8 cellular contexts compared by ENCODE assay signal in genomic region chr10:102596506-102596971, GRCh38. TPM values are rescaled to one million over a fixed set of nuclear protein-coding genes. Genes with fewer than 3 reads are reported as not detected.
DNase-seq lines count a peak whose midpoint lies in the region; ATAC-seq, FAIRE-seq and TF ChIP-seq lines count a peak whose summit lies in the region.

No MANE protein-coding gene starts in this region.

- H3K36me3 Mint-ChIP-seq in activated CD8-positive, alpha-beta T cell treated with anti-CD3 and anti-CD28 coated beads for 36 hours (ENCODE audit: low read depth) = peaks cover 5% of the 10 kb centered on the region

- no peaks in the 10 kb centered on the region for H3K9me3 Mint-ChIP-seq in activated CD8-positive, alpha-beta T cell treated with anti-CD3 and anti-CD28 coated beads for 36 hours

- peak; percentile 84 for ATAC-seq in activated CD8-positive, alpha-beta T cell treated with anti-CD3 and anti-CD28 coated beads for 36 hours
- ATAC-seq in heart right ventricle = peak; percentile 39 to 79 (median 56)
- ATAC-seq in psoas muscle = peak; percentile 74 to 86 (median 80)
- ATAC-seq in HG03025 (IDR thresholded peaks at IDR 0.05; ENCODE audit: low FRiP score, unreplicated experiment) = no peak

- H3K9me3 ChIP-seq in BE2C = no peaks in the 10 kb centered on the region
- no peaks in the 10 kb centered on the region for H3K9me3 ChIP-seq in heart right ventricle
- no peaks in the 10 kb centered on the region for H3K9me3 ChIP-seq in psoas muscle

- H3K27me3 ChIP-seq in BE2C = no peaks in the 10 kb centered on the region
- no peaks in the 10 kb centered on the region for H3K27me3 ChIP-seq in heart right ventricle
- H3K27me3 ChIP-seq in psoas muscle (ENCODE audit: insufficient read depth in 3 of 3, low read length in 2 of 3) = no peaks in the 10 kb centered on the region

- peak; percentile 88 for TF ChIP-seq CTCF in BE2C (IDR thresholded peaks at IDR 0.05; ENCODE audit: low read depth, low read length)
- peak; percentile 77 for TF ChIP-seq CTCF in activated CD8-positive, alpha-beta T cell treated with anti-CD3 and anti-CD28 coated beads for 36 hours (IDR thresholded peaks at IDR 0.05)
- TF ChIP-seq CTCF in heart right ventricle (IDR thresholded peaks at IDR 0.05) = peak; percentile 64 to 87 (median 80)
- TF ChIP-seq CTCF in psoas muscle (IDR thresholded peaks at IDR 0.05) = peak; percentile 81

- H3K36me3 ChIP-seq in BE2C = peaks cover 4% of the 10 kb centered on the region
- peaks cover 0 to 79% (median 8%) of the 10 kb centered on the region in 9 donors for H3K36me3 ChIP-seq in heart right ventricle
- peaks cover 0 to 31% of the 10 kb centered on the region in 2 donors for H3K36me3 ChIP-seq in psoas muscle (ENCODE audit: insufficient read depth in 1 of 2, low read depth in 1 of 2)

- no peaks in the 10 kb centered on the region for H3K4me1 Mint-ChIP-seq in activated CD8-positive, alpha-beta T cell treated with anti-CD3 and anti-CD28 coated beads for 36 hours (ENCODE audit: low read depth)

- intact Hi-C loops in activated CD8-positive, alpha-beta T cell treated with anti-CD3 and anti-CD28 coated beads for 36 hours (cut with micrococcal nuclease) = loop anchor here (5.0 kb wide), 1 partner anchor 94 kb away; the partner anchor contains the start of genes ACTR1A and SUFU
- intact Hi-C loops in heart right ventricle (cut with DNase I) (loop anchor here in 4 of 10 donors (2.0 to 5.0 kb wide), 3 partner anchors 46 to 51 kb away; partner anchors contain the start of gene TRIM8 (in 2 of the 4)), psoas muscle (cut with DNase I) (no loop called here)

- DNase-seq in BE2C (peak; percentile 63), GM12892 (ENCODE audit: insufficient read length) (peak; percentile 50), NCI-H2081 treated with DMSO at 0.1 percent for 48 hours (lab: John Stamatoyannopoulos, UW) (peak; percentile 19), heart right ventricle (no peak), psoas muscle (no peak), NCI-H1048 (lab: John Stamatoyannopoulos, UW) (no peak)
- peak; percentile 53 for DNase-seq in activated CD8-positive, alpha-beta T cell treated with anti-CD3 and anti-CD28 coated beads for 36 hours

- H3K4me1 ChIP-seq in BE2C (no peaks in the 10 kb centered on the region; the same call in none of the 2 replicates), heart right ventricle (peaks cover 20 to 68% (median 62%) of the 10 kb centered on the region in 9 donors), psoas muscle (peaks cover 43% of the 10 kb centered on the region)

- POLR2A ChIA-PET in activated CD8-positive, alpha-beta T cell treated with anti-CD3 and anti-CD28 coated beads for 36 hours (lab: Charles Lee) = interaction anchor here (0.6 to 0.7 kb wide), 2 partner anchors 13 to 282 kb away, joined by 3 read pairs; no protein-coding TSS in a partner anchor

- CTCF ChIA-PET in activated CD8-positive, alpha-beta T cell treated with anti-CD3 and anti-CD28 coated beads for 36 hours (lab: Charles Lee) = interaction anchor here (0.7 to 5.1 kb wide), 14 partner anchors 10 to 367 kb away, joined by 3 to 29 read pairs (median 4); no protein-coding TSS in a partner anchor

- no peak overlapping the region for H3K27ac Mint-ChIP-seq in activated CD8-positive, alpha-beta T cell treated with anti-CD3 and anti-CD28 coated beads for 36 hours

- no peaks in the 10 kb centered on the region for H3K27me3 Mint-ChIP-seq in activated CD8-positive, alpha-beta T cell treated with anti-CD3 and anti-CD28 coated beads for 36 hours

- H3K27ac ChIP-seq in heart right ventricle (peak overlapping the region in 9 of 10 donors; percentile 63 to 93 (median 75)), psoas muscle (peak overlapping the region; percentile 39)

- WGBS in heart right ventricle, 2 donors = 35 to 58% methylated on average over 3 of the region's 3 CpGs
- WGBS in psoas muscle, 3 donors = 48 to 60% (median 54%) methylated on average over 3 of the region's 3 CpGs

- FAIRE-seq in GM12892 (lab: Jason Lieb, UNC) = peak; percentile 17

- H3K4me3 ChIP-seq in BE2C (ENCODE audit: low read depth, low read length) (no peak overlapping the region), heart right ventricle (peak overlapping the region in 2 of 10 donors; percentile 4 to 5), psoas muscle (no peak overlapping the region)

- no peak overlapping the region for H3K4me3 Mint-ChIP-seq in activated CD8-positive, alpha-beta T cell treated with anti-CD3 and anti-CD28 coated beads for 36 hours

- no peak for TF ChIP-seq POLR2A in GM12892 (IDR thresholded peaks at IDR 0.05; ENCODE audit: low read depth, low read length)

RNA-seq across cellular contexts. Expression of gene TRIM8, which starts 47.7 kb away (rescaled TPM):
- 148 TPM for polyA plus RNA-seq in BE2C (2012; ENCODE audit: insufficient read depth, insufficient read length, low read depth)
- 25.0 TPM for polyA plus RNA-seq in GM12892 (2012; ENCODE audit: missing spikeins)
- total RNA-seq in activated CD8-positive, alpha-beta T cell treated with anti-CD3 and anti-CD28 coated beads for 36 hours = 10 to 100 TPM; 39.5 to 39.8 TPM
- total RNA-seq in heart right ventricle (100 to 1,000 TPM in 4 of 10 donors, 10 to 100 TPM in 6; 82.6 to 147 (median 90.4) TPM), psoas muscle (100 to 1,000 TPM in 3 of 4 donors, 10 to 100 TPM in 1; 97.2 to 166 (median 111) TPM)
- polyA plus RNA-seq in heart right ventricle (10 to 100 TPM; 27.9 to 67.0 TPM), psoas muscle (10 to 100 TPM; 57.6 to 72.4 (median 72.3) TPM)

Comparison
In these comparisons a context has a peak if more than half of its experiments do, and no peak if none do; other contexts are left out.
1. DNase-seq: peak in BE2C (single experiment), GM12892 (single experiment), NCI-H2081 treated with DMSO at 0.1 percent for 48 hours (single experiment) and activated CD8-positive, alpha-beta T cell treated with anti-CD3 and anti-CD28 coated beads for 36 hours (single experiment); none in heart right ventricle (0 of 2), psoas muscle (0 of 2) and NCI-H1048 (single experiment).
2. Peak in every context shown above with its lines, with median percentiles within 50 percentile points of each other: CTCF ChIP-seq.